ENCODE assay signal across 8 cellular contexts in genomic region chr5:14665110-14665822, GRCh38.
A peak's percentile ranks its signal among the peaks of the same experiment; 100 is the strongest.
DNase-seq lines count a peak whose midpoint lies in the region; ATAC-seq and TF ChIP-seq lines count a peak whose summit lies in the region.

No MANE protein-coding gene starts in this region.

- peak overlapping the region; percentile 94 for H3K27ac Mint-ChIP-seq in activated T-cell treated with anti-CD3 and anti-CD28 coated beads, Interleukin-2, amount 50 U/mL, for 24 hours

- H3K4me3 ChIP-seq in foreskin fibroblast (ENCODE audit: low read depth in 1 of 2, low read length in 2 of 2), result peak overlapping the region; percentile 74 to 82
- H3K4me3 ChIP-seq in neuron (ENCODE audit: low read length), result peak overlapping the region; percentile 67

- peaks cover 76% of the 10 kb centered on the region for H3K4me1 Mint-ChIP-seq in activated T-cell treated with anti-CD3 and anti-CD28 coated beads, Interleukin-2, amount 50 U/mL, for 24 hours (ENCODE audit: low read depth)

- DNase-seq in stimulated activated CD4-positive, alpha-beta T cell treated with anti-CD3 and anti-CD28 coated beads, Interleukin-15, amount 100 ng/mL, for 24 hours, result peak; percentile 49
- DNase-seq in stimulated activated CD4-positive, alpha-beta T cell treated with anti-CD3 and anti-CD28 coated beads, Interleukin-2, amount 100 ng/mL, for 48 hours, result no peak
- peak; percentile 35 for DNase-seq in MV-4-11 (lab: John Stamatoyannopoulos, UW)
- DNase-seq in activated T-cell treated with anti-CD3 and anti-CD28 coated beads, Interleukin-2, amount 50 U/mL, for 24 hours, result peak; percentile 47
- DNase-seq in foreskin fibroblast, result peak in 1 of 2 donors; percentile 52

- H3K4me3 Mint-ChIP-seq in activated T-cell treated with anti-CD3 and anti-CD28 coated beads, Interleukin-2, amount 50 U/mL, for 24 hours, result peak overlapping the region; percentile 98

- peaks cover 58% of the 10 kb centered on the region for H3K36me3 Mint-ChIP-seq in activated T-cell treated with anti-CD3 and anti-CD28 coated beads, Interleukin-2, amount 50 U/mL, for 24 hours (ENCODE audit: low read depth)

- H3K27me3 ChIP-seq in neuron (ENCODE audit: insufficient read depth, low read length), result no peaks in the 10 kb centered on the region

- H3K27me3 Mint-ChIP-seq in activated T-cell treated with anti-CD3 and anti-CD28 coated beads, Interleukin-2, amount 50 U/mL, for 24 hours, result no peaks in the 10 kb centered on the region

- no peaks in the 10 kb centered on the region for H3K36me3 ChIP-seq in neuron (ENCODE audit: insufficient read depth, low read length)

- no peaks in the 10 kb centered on the region for H3K9me3 Mint-ChIP-seq in activated T-cell treated with anti-CD3 and anti-CD28 coated beads, Interleukin-2, amount 50 U/mL, for 24 hours

- no peak for TF ChIP-seq CTCF in foreskin fibroblast (IDR thresholded peaks at IDR 0.05; ENCODE audit: low read depth, low read length)

- ATAC-seq in HG02938 (IDR thresholded peaks at IDR 0.05; ENCODE audit: unreplicated experiment) (no peak), GM21576 (IDR thresholded peaks at IDR 0.05; ENCODE audit: unreplicated experiment) (no peak)

- H3K9me3 ChIP-seq in neuron (ENCODE audit: low read length), result no peaks in the 10 kb centered on the region

- H3K4me1 ChIP-seq in neuron (ENCODE audit: insufficient read depth, low read length), result peaks cover 19% of the 10 kb centered on the region

- peak overlapping the region; percentile 38 for H2AFZ ChIP-seq in neuron (ENCODE audit: low read depth, low read length)

Comparison
In these comparisons a context has a peak if more than half of its experiments do, and no peak if none do; other contexts are left out.
1. DNase-seq: peak in stimulated activated CD4-positive, alpha-beta T cell treated with anti-CD3 and anti-CD28 coated beads, Interleukin-15, amount 100 ng/mL, for 24 hours (single experiment), MV-4-11 (single experiment) and activated T-cell treated with anti-CD3 and anti-CD28 coated beads, Interleukin-2, amount 50 U/mL, for 24 hours (single experiment); none in stimulated activated CD4-positive, alpha-beta T cell treated with anti-CD3 and anti-CD28 coated beads, Interleukin-2, amount 100 ng/mL, for 48 hours (0 of 2).